In genomic region chr14:105952826-105953225, GRCh38 we compare ENCODE assay signal across 28 cellular contexts.
"Had no signal": no experiment of that assay in that cellular context is flagged by ENCODE, and none has a peak within 500 bp of the region (broad histone marks: within the 10 kb centered on the region; RNA-seq: fewer than 3 reads in every experiment).

No MANE protein-coding gene starts in this region.

- H3K4me3 ChIP-seq: stomach, suprapubic skin, testis, thoracic aorta, thyroid gland, tibial artery, tibial nerve, transverse colon, upper lobe of left lung, upper lobe of right lung, uterus, vagina had no signal

- H3K27ac Mint-ChIP-seq: stimulated activated effector memory CD8-positive, alpha-beta T cell treated with anti-CD3 and anti-CD28 coated beads, Interleukin-12 subunit alpha, Interleukin-12 subunit beta, amount 100 ng/mL, for 72 hours; stimulated activated memory B cell treated with anti-CD40 and anti-IgM and Interleukin-4, amounts not matched to agents 10 μg/mL and 1 μg/mL and 100 μg/mL, for 72 hours; stimulated activated naive CD8-positive, alpha-beta T cell treated with anti-CD3 and anti-CD28 coated beads, Interleukin-15, amount 100 ng/mL, for 72 hours; stimulated activated naive CD8-positive, alpha-beta T cell treated with anti-CD3 and anti-CD28 coated beads, Interleukin-15, Interleukin-2, amounts not matched to agents 100 ng/mL and 50 ng/mL, for 24 hours; type B pancreatic cell had no signal

- H3K36me3 Mint-ChIP-seq: stimulated activated effector memory CD8-positive, alpha-beta T cell treated with anti-CD3 and anti-CD28 coated beads, Interleukin-12 subunit alpha, Interleukin-12 subunit beta, amount 100 ng/mL, for 72 hours; stimulated activated memory B cell treated with anti-CD40 and anti-IgM and Interleukin-4, amounts not matched to agents 10 μg/mL and 1 μg/mL and 100 μg/mL, for 72 hours; type B pancreatic cell had no signal

- DNase-seq: stimulated activated CD4-positive, alpha-beta T cell treated with anti-CD3 and anti-CD28 coated beads, Interleukin-2, amount 100 ng/mL, for 48 hours; stimulated activated CD4-positive, alpha-beta T cell treated with anti-CD3 and anti-CD28 coated beads, Interleukin-4, amount 100 ng/mL, for 1 hour; stimulated activated CD4-positive, alpha-beta T cell treated with anti-CD3 and anti-CD28 coated beads, Interleukin-4, amount 100 ng/mL, for 24 hours; stimulated activated CD4-positive, alpha-beta T cell treated with anti-CD3 and anti-CD28 coated beads, Interleukin-4, amount 100 ng/mL, for 4 hours; stimulated activated CD8-positive, alpha-beta memory T cell treated with anti-CD3 and anti-CD28 coated beads, Interleukin-4, amount 100 ng/mL, for 48 hours; stimulated activated naive B cell treated with anti-CD40 and anti-IgM and Interleukin-4, amounts not matched to agents 10 μg/mL and 1 μg/mL and 100 μg/mL, for 72 hours; stimulated activated naive CD4-positive, alpha-beta T cell; stimulated activated naive CD4-positive, alpha-beta T cell treated with Interleukin-2 at 50 U/mL for 16 hours; stimulated activated naive CD8-positive, alpha-beta T cell treated with anti-CD3 and anti-CD28 coated beads, Interleukin-15, amount 100 ng/mL, for 72 hours; stimulated activated naive CD8-positive, alpha-beta T cell treated with anti-CD3 and anti-CD28 coated beads, Interleukin-15, Interleukin-2, amounts not matched to agents 100 U/mL and 50 U/mL, for 24 hours; stomach; substantia nigra; testis; thyroid gland; tibial artery; transverse colon; trophoblast cell; upper lobe of left lung; upper lobe of right lung; uterus had no signal

- H3K4me1 Mint-ChIP-seq: stimulated activated effector memory CD8-positive, alpha-beta T cell treated with anti-CD3 and anti-CD28 coated beads, Interleukin-12 subunit alpha, Interleukin-12 subunit beta, amount 100 ng/mL, for 72 hours had no signal

- H3K9me3 ChIP-seq: testis, thoracic aorta, thyroid gland, tibial artery, transverse colon, upper lobe of right lung, uterus, vagina had no signal

- H3K9me3 Mint-ChIP-seq: stimulated activated memory B cell treated with anti-CD40 and anti-IgM and Interleukin-4, amounts not matched to agents 10 μg/mL and 1 μg/mL and 100 μg/mL, for 72 hours; stimulated activated naive CD8-positive, alpha-beta T cell treated with anti-CD3 and anti-CD28 coated beads, Interleukin-15, amount 100 ng/mL, for 72 hours; stimulated activated naive CD8-positive, alpha-beta T cell treated with anti-CD3 and anti-CD28 coated beads, Interleukin-15, Interleukin-2, amounts not matched to agents 100 ng/mL and 50 ng/mL, for 24 hours had no signal

- ATAC-seq: stimulated activated effector memory CD8-positive, alpha-beta T cell treated with anti-CD3 and anti-CD28 coated beads, Interleukin-12 subunit alpha, Interleukin-12 subunit beta, amount 100 ng/mL, for 72 hours; stimulated activated memory B cell treated with anti-CD40 and anti-IgM and Interleukin-4, amounts not matched to agents 10 μg/mL and 1 μg/mL and 100 μg/mL, for 72 hours; stimulated activated naive B cell treated with anti-CD40 and anti-IgM and Interleukin-4, amounts not matched to agents 10 μg/mL and 1 μg/mL and 100 μg/mL, for 72 hours; stimulated activated naive CD8-positive, alpha-beta T cell treated with anti-CD3 and anti-CD28 coated beads, Interleukin-15, amount 100 ng/mL, for 72 hours; stimulated activated naive CD8-positive, alpha-beta T cell treated with anti-CD3 and anti-CD28 coated beads, Interleukin-15, Interleukin-2, amounts not matched to agents 100 U/mL and 50 U/mL, for 24 hours had no signal

- H3K4me1 ChIP-seq: stomach, suprapubic skin, testis, thyroid gland, tibial artery, tibial nerve, transverse colon, upper lobe of left lung, upper lobe of right lung, uterus, vagina had no signal

- H3K4me3 Mint-ChIP-seq: stimulated activated effector memory CD8-positive, alpha-beta T cell treated with anti-CD3 and anti-CD28 coated beads, Interleukin-12 subunit alpha, Interleukin-12 subunit beta, amount 100 ng/mL, for 72 hours; stimulated activated memory B cell treated with anti-CD40 and anti-IgM and Interleukin-4, amounts not matched to agents 10 μg/mL and 1 μg/mL and 100 μg/mL, for 72 hours; stimulated activated naive B cell treated with anti-CD40 and anti-IgM and Interleukin-4, amounts not matched to agents 10 μg/mL and 1 μg/mL and 100 μg/mL, for 72 hours; stimulated activated naive CD8-positive, alpha-beta T cell treated with anti-CD3 and anti-CD28 coated beads, Interleukin-15, amount 100 ng/mL, for 72 hours; stimulated activated naive CD8-positive, alpha-beta T cell treated with anti-CD3 and anti-CD28 coated beads, Interleukin-15, Interleukin-2, amounts not matched to agents 100 ng/mL and 50 ng/mL, for 24 hours; type B pancreatic cell had no signal

- H3K27me3 ChIP-seq: suprapubic skin, testis, thyroid gland, tibial nerve, transverse colon, upper lobe of left lung, upper lobe of right lung, uterus, vagina had no signal

- H3K27me3 Mint-ChIP-seq: stimulated activated memory B cell treated with anti-CD40 and anti-IgM and Interleukin-4, amounts not matched to agents 10 μg/mL and 1 μg/mL and 100 μg/mL, for 72 hours; stimulated activated naive B cell treated with anti-CD40 and anti-IgM and Interleukin-4, amounts not matched to agents 10 μg/mL and 1 μg/mL and 100 μg/mL, for 72 hours; stimulated activated naive CD8-positive, alpha-beta T cell treated with anti-CD3 and anti-CD28 coated beads, Interleukin-15, Interleukin-2, amounts not matched to agents 100 ng/mL and 50 ng/mL, for 24 hours; type B pancreatic cell had no signal

- H3K36me3 ChIP-seq: stomach, suprapubic skin, thoracic aorta, thyroid gland, tibial artery, tibial nerve, transverse colon, upper lobe of left lung, upper lobe of right lung, uterus, vagina had no signal

- H3K27ac ChIP-seq: stomach, suprapubic skin, testis, thoracic aorta, thyroid gland, tibial artery, tibial nerve, transverse colon, upper lobe of left lung, upper lobe of right lung, uterus, vagina had no signal
